In genomic region chr17:61699032-61699431, GRCh38 we compare ENCODE assay signal across 7 cellular contexts.
"Had no signal": no experiment of that assay in that cellular context is flagged by ENCODE, and none has a peak within 500 bp of the region (broad histone marks: within the 10 kb centered on the region; RNA-seq: fewer than 3 reads in every experiment).

No MANE protein-coding gene starts in this region.

- DNase-seq: GM23248, GOT3, H7, IMR-90, KG1 had no signal

- H2AFZ ChIP-seq: GM23248 had no signal

- H3K9ac ChIP-seq: GM23248 had no signal

- FAIRE-seq: HTR-8/SVneo had no signal

- H3K4me1 ChIP-seq: HAP-1 had no signal

- H3K36me3 ChIP-seq: HAP-1 had no signal

- H3K27ac ChIP-seq: GM23248 had no signal

- H3K4me3 ChIP-seq: GM23248, HAP-1 had no signal
